ENCODE assay signal across 1 cellular context in genomic region chr20:63707558-63708300, GRCh38.
TF ChIP-seq lines count a peak whose summit lies in the region.

ARFRP1 (minus strand) TSS chr20:63707976; CDS start chr20:63707091, 885 bp downstream.
ZGPAT (plus strand) TSS chr20:63708039; CDS start chr20:63708581, 542 bp downstream.

TF ChIP-seq in HepG2, 621 proteins besides CTCF, POLR2A, EP300 and RAD21 (continued from another document and continues in another):
- TF ChIP-seq ZNF280D (CRISPR knock-in tag; IDR thresholded peaks at IDR 0.05) (peak; percentile 47; the same call in 1 of the 2 replicates), JARID2 (CRISPR knock-in tag; IDR thresholded peaks at IDR 0.05; ENCODE audit: insufficient replicate concordance) (no peak), SP4 (CRISPR knock-in tag; IDR thresholded peaks at IDR 0.05) (peak; percentile 66), NCOA1 (CRISPR knock-in tag; IDR thresholded peaks at IDR 0.05) (peak; percentile 99), ZSCAN22 (CRISPR knock-in tag; IDR thresholded peaks at IDR 0.05) (no peak), ZBTB43 (CRISPR knock-in tag; conservative IDR thresholded peaks at IDR 0.05) (peak; percentile 81), NR1H2 (CRISPR knock-in tag; IDR thresholded peaks at IDR 0.05; ENCODE audit: borderline replicate concordance, low read depth) (peak; percentile 93), ZNF121 (CRISPR knock-in tag; IDR thresholded peaks at IDR 0.05) (no peak; the same call in 1 of the 2 replicates), KAT7 (CRISPR knock-in tag; IDR thresholded peaks at IDR 0.05; ENCODE audit: borderline replicate concordance) (peak; percentile 98), ZBTB44 (CRISPR knock-in tag; IDR thresholded peaks at IDR 0.05) (peak; percentile 68; the same call in 1 of the 2 replicates), ZNF816 (CRISPR knock-in tag; IDR thresholded peaks at IDR 0.05; ENCODE audit: borderline replicate concordance) (peak; percentile 91), GRHL1 (CRISPR knock-in tag; conservative IDR thresholded peaks at IDR 0.05) (no peak), MTERF4 (CRISPR knock-in tag; IDR thresholded peaks at IDR 0.05) (peak; percentile 86), RXRA (CRISPR knock-in tag; IDR thresholded peaks at IDR 0.05) (peak; percentile 100), ZNF556 (CRISPR knock-in tag; IDR thresholded peaks at IDR 0.05; ENCODE audit: borderline replicate concordance) (peak; percentile 88; the same call in 1 of the 2 replicates), ZBTB4 (CRISPR knock-in tag; IDR thresholded peaks at IDR 0.05; ENCODE audit: borderline replicate concordance) (no peak), ZNF691 (CRISPR knock-in tag; IDR thresholded peaks at IDR 0.05; ENCODE audit: borderline replicate concordance, low read depth) (peak; percentile 89), NAIF1 (CRISPR knock-in tag; IDR thresholded peaks at IDR 0.05; ENCODE audit: borderline replicate concordance) (no peak), PRMT3 (CRISPR knock-in tag; IDR thresholded peaks at IDR 0.05; ENCODE audit: borderline replicate concordance, low read depth) (0 out of 2 replicates have a peak, but pooled peaks have one; percentile 51), IRX3 (CRISPR knock-in tag; IDR thresholded peaks at IDR 0.05; ENCODE audit: borderline replicate concordance, low read depth) (peak; percentile 98), FOXA3 (CRISPR knock-in tag; IDR thresholded peaks at IDR 0.05) (peak; percentile 83), ZBTB33 (CRISPR knock-in tag; IDR thresholded peaks at IDR 0.05) (peak; percentile 68; the same call in 1 of the 2 replicates), ATF3 (CRISPR knock-in tag; IDR thresholded peaks at IDR 0.05) (peak; percentile 87), POLR2AphosphoS2 (IDR thresholded peaks at IDR 0.05; ENCODE audit: low read depth, low read length) (no peak), ZNF335 (CRISPR knock-in tag; IDR thresholded peaks at IDR 0.05) (no peak), RXRB (CRISPR knock-in tag; IDR thresholded peaks at IDR 0.05; ENCODE audit: borderline replicate concordance) (peak; percentile 97), PHF20 (CRISPR knock-in tag; IDR thresholded peaks at IDR 0.05) (peak; percentile 99), TSC22D2 (CRISPR knock-in tag; IDR thresholded peaks at IDR 0.05; ENCODE audit: borderline replicate concordance) (peak; percentile 90; the same call in 1 of the 2 replicates), ZNF232 (CRISPR knock-in tag; IDR thresholded peaks at IDR 0.05; ENCODE audit: borderline replicate concordance) (peak; percentile 94), ZNF775 (CRISPR knock-in tag; IDR thresholded peaks at IDR 0.05; ENCODE audit: borderline replicate concordance) (0 out of 2 replicates have a peak, but pooled peaks have one; percentile 35), ZNF766 (CRISPR knock-in tag; IDR thresholded peaks at IDR 0.05; ENCODE audit: borderline replicate concordance) (peak; percentile 93), ZNF75D (CRISPR knock-in tag; IDR thresholded peaks at IDR 0.05; ENCODE audit: borderline replicate concordance) (peak; percentile 78; the same call in 1 of the 2 replicates), CBX5 (CRISPR knock-in tag; IDR thresholded peaks at IDR 0.05; ENCODE audit: borderline replicate concordance) (peak; percentile 90), CHD4 (IDR thresholded peaks at IDR 0.05; ENCODE audit: borderline replicate concordance, low read length) (no peak), ATF4 (CRISPR knock-in tag; IDR thresholded peaks at IDR 0.05) (peak in 1 of 2 experiments; percentile 82; a peak in 2 of 4 replicates), RBFOX2 (IDR thresholded peaks at IDR 0.05; ENCODE audit: low read depth, low read length) (peak; percentile 95), U2AF1 (optimal IDR thresholded peaks at IDR 0.05; ENCODE audit: low read depth, low read length) (no peak)
